In the genomic region with DNA sequence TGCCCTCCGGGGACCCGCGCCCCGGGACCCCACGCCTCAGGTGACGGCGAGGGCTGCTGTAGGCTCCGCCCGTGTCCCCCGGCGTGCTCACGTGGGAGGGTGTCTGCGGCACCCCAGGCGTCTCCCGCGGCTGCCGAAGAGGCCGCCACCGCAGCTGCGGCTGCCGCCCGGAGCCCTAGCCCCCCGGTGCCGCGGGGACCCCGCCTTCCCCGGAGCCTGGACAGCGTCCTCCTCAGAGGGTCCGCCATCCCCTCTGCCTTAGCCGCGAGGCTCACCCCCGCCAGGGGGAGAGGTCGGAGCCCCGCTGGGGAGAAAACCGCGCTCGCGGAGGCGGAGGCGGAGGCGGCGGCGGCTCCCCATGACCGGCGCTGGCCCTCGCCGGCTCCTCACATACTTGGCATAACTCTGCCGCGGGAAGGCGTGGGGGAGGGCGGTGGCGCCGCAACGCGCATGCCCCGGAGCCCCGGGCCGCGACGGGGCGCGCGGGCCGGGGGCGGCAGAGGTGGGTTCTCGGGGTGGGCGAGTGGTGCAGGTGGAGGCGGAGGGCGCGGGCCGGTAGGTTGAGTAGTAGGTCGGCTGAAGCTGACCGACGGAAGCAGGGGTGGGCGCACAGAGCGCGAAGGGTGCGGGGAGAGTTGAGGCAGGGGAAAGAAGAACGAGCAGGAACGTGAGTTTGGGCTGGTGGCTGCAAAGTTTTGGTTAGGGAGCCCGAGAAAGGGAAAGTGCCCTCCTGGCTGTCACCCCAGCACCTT, we compare ENCODE assay signal across 8 cellular contexts. TPM values are rescaled to one million over a fixed set of nuclear protein-coding genes. Genes with fewer than 3 reads are reported as not detected.
DNase-seq lines count a peak whose midpoint lies in the region; ATAC-seq, FAIRE-seq and TF ChIP-seq lines count a peak whose summit lies in the region.

No MANE protein-coding gene starts in this region.

- TF ChIP-seq EP300 in GM12878 (IDR thresholded peaks at IDR 0.05; ENCODE audit: borderline replicate concordance in 1 of 2, control insufficient read depth in 1 of 2, low read depth in 2 of 2, low read length in 2 of 2): no peak

- FAIRE-seq in GM12878 (lab: Jason Lieb, UNC): no peak

- peaks cover 4% of the 10 kb centered on the region for H3K79me2 ChIP-seq in GM12878 (ENCODE audit: control insufficient read depth, insufficient read depth, low read length)

- peak overlapping the region; percentile 78 for H3K4me3 ChIP-seq in GM12878
- H3K4me3 ChIP-seq in iPS-11a (ENCODE audit: low read depth, low read length): peak overlapping the region; percentile 82
- H3K4me3 ChIP-seq in skeletal muscle satellite cell (ENCODE audit: low read length): peak overlapping the region; percentile 93

- RAD21 ChIA-PET in GM12878 (lab: Charles Lee; ENCODE audit: unreplicated experiment): no interaction called here

- CTCF ChIA-PET in GM12878 (lab: Yijun Ruan, JAX): no interaction called here

- POLR2A ChIA-PET in GM12878 (lab: Charles Lee): no interaction called here

- no peak for TF ChIP-seq CTCF in GM12878 (IDR thresholded peaks at IDR 0.05 in 2 of 3, conservative IDR thresholded peaks at IDR 0.05 in 1 of 3; ENCODE audit: control insufficient read depth in 2 of 3, extremely low read depth in 1 of 3, insufficient read depth in 1 of 3, low read depth in 3 of 3, low read length in 3 of 3)

- H3K4me1 ChIP-seq in GM12878 (ENCODE audit: control insufficient read depth, insufficient read depth, low read length) (no peaks in the 10 kb centered on the region), skeletal muscle satellite cell (ENCODE audit: control insufficient read depth, insufficient read depth, low read length) (peaks cover 38% of the 10 kb centered on the region)

- H3K9me3 ChIP-seq in GM12878 (replicated peaks; ENCODE audit: control insufficient read depth, insufficient read depth, low read length) (no peaks in the 10 kb centered on the region), skeletal muscle satellite cell (replicated peaks; ENCODE audit: low read length) (no peaks in the 10 kb centered on the region)

- SMC1A ChIA-PET in GM12878 (lab: Charles Lee; ENCODE audit: uncharacterized antibody, unreplicated experiment): interaction anchor here (1.0 kb wide), 1 partner anchor 16 kb away, joined by 3 read pairs; no protein-coding TSS in a partner anchor

- TF ChIP-seq RAD21 in GM12878 (IDR thresholded peaks at IDR 0.05; ENCODE audit: insufficient read depth, low read depth, low read length): no peak

- peaks cover 0 to 3% of the 10 kb centered on the region in 2 experiments; a peak in 3 of 4 replicates for H3K27me3 ChIP-seq in GM12878 (replicated peaks in 1 of 2; ENCODE audit: control insufficient read depth in 2 of 2, insufficient read depth in 2 of 2, low read length in 1 of 2)
- H3K27me3 ChIP-seq in skeletal muscle satellite cell (ENCODE audit: control insufficient read depth, insufficient read depth, low read length): no peaks in the 10 kb centered on the region

- ATAC-seq in GM21447 (IDR thresholded peaks at IDR 0.05; ENCODE audit: unreplicated experiment): peak; percentile 54
- ATAC-seq in GM12878: peak; percentile 73

- H3K27ac ChIP-seq in GM12878 (ENCODE audit: control insufficient read depth, insufficient read depth): peak overlapping the region; percentile 52

- in situ Hi-C loops in GM12878 (cut with MboI): no loop called here

- H3K4me2 ChIP-seq in GM12878 (ENCODE audit: control insufficient read depth, insufficient read depth) (peak overlapping the region; percentile 95), skeletal muscle satellite cell (ENCODE audit: low read length) (peak overlapping the region; percentile 97)

- H3K36me3 ChIP-seq in GM12878 (ENCODE audit: control insufficient read depth in 2 of 2, insufficient read depth in 2 of 2, low read length in 1 of 2) (no peaks in the 10 kb centered on the region), skeletal muscle satellite cell (ENCODE audit: insufficient read depth, low read length) (no peaks in the 10 kb centered on the region)

- peak overlapping the region; percentile 51 for H3K9ac ChIP-seq in GM12878 (ENCODE audit: control insufficient read depth, insufficient read depth, low read length)
- H3K9ac ChIP-seq in skeletal muscle satellite cell (ENCODE audit: low read depth, low read length): peak overlapping the region; percentile 92

- H4K20me1 ChIP-seq in GM12878 (ENCODE audit: control insufficient read depth, insufficient read depth): no peaks in the 10 kb centered on the region

- BruUV-seq in GM12878 (replicated peaks; lab: Mats Ljungman, UMichigan): no TSS peak

- peak overlapping the region; percentile 87 for H2AFZ ChIP-seq in GM12878 (ENCODE audit: control insufficient read depth, low read depth, low read length)

- DNase-seq in D341Med (ENCODE audit: low spot score) (peak; percentile 88), HUDEP-2 (lab: John Stamatoyannopoulos, UW; ENCODE audit: unreplicated experiment in 76 of 76) (peak in 47 of 76 experiments; percentile 6 to 63 (median 37)), T-helper 22 cell (ENCODE audit: low read depth) (peak; percentile 59), GM12878 (ENCODE audit: low read depth, low spot score) (no peak), NOMO-1 treated with dmso at 0.1 percent for 144 hours (lab: John Stamatoyannopoulos, UW; ENCODE audit: unreplicated experiment) (no peak)

- peak; percentile 44 for TF ChIP-seq POLR2A in GM12878 (IDR thresholded peaks at IDR 0.05; ENCODE audit: low read depth, low read length)

- intact Hi-C loops in GM12878 (cut with micrococcal nuclease; ENCODE audit: unreplicated experiment): loop anchor here (5.0 kb wide), 1 partner anchor 51 kb away; no protein-coding TSS in a partner anchor

- WGBS in GM12878 (ENCODE audit: insufficient coverage, insufficient replicate concordance, low lambda C conversion rate, missing lambda C conversion rate): 2% methylated on average over 81 of the region's 81 CpGs

TF ChIP-seq in GM12878, 131 proteins besides CTCF, POLR2A, EP300 and RAD21 (continues in another document):
- TF ChIP-seq NRF1 (conservative IDR thresholded peaks at IDR 0.05; ENCODE audit: low read depth, low read length): 0 out of 2 replicates have a peak, but pooled peaks have one; percentile 13
- TF ChIP-seq IRF4 (IDR thresholded peaks at IDR 0.05; ENCODE audit: low read depth, low read length): no peak
- no peak for TF ChIP-seq ZZZ3 (IDR thresholded peaks at IDR 0.05; ENCODE audit: control insufficient read depth, insufficient read length, low read depth)
- 0 out of 2 replicates have a peak, but pooled peaks have one; percentile 18 for TF ChIP-seq DPF2 (IDR thresholded peaks at IDR 0.05)

RNA-seq across cellular contexts. Expression of a gene that starts 0.7 kb away (rescaled TPM):
- 0.15 TPM in 1 of 2 replicates, not detected in the other for total RNA-seq in GM12878 (2013; cell fraction: nucleolus; rRNA removed)
- total RNA-seq in GM12878 (2014; rRNA removed) (2.6 and 3.6 TPM in 2 replicates), GM12878 (2014; rRNA removed; fragmentation: Illumina TruSeq; extraction: Trizol) (4.1 and 4.6 TPM in 2 replicates), GM12878 (2021) (3.3 and 3.8 TPM in 2 replicates)
- polyA plus RNA-seq in GM12878 (2011; ENCODE audit: low read depth): 0.26 TPM
- polyA plus RNA-seq in GM12878 (2011; rRNA removed) (0.03 TPM in 1 of 2 replicates, not detected in the other), GM12878 (2014; fragmentation: Illumina TruSeq; extraction: Trizol) (1.8 and 2.5 TPM in 2 replicates), GM12878 (2014; fragmentation: Nextera tagmentation; extraction: Ambion mirVana) (under 1 TPM; 0.37 to 0.50 TPM), GM12878 (2014; rRNA removed) (1.2 and 1.3 TPM in 2 replicates), GM12878 (2016; fragmentation: Nextera tagmentation; extraction: Ambion mirVana) (1 to 10 TPM; 1.1 to 1.8 TPM)
- not detected in 2 replicates for polyA plus RNA-seq in GM12878 (2011; cell fraction: cytosol; rRNA removed)
- not detected in 2 replicates for polyA plus RNA-seq in GM12878 (2011; cell fraction: nucleus; rRNA removed)
- polyA plus RNA-seq in GM12878 (2012): 0.55 and 0.86 TPM in 2 replicates
- polyA minus RNA-seq in GM12878 (2011; rRNA and poly(A)+ RNA removed): not detected in 2 replicates
- not detected in 2 replicates for polyA minus RNA-seq in GM12878 (2011; cell fraction: cytosol; rRNA and poly(A)+ RNA removed)
- polyA minus RNA-seq in GM12878 (2011; cell fraction: nucleus; rRNA and poly(A)+ RNA removed): 0.19 TPM in 1 of 2 replicates, not detected in the other
- total RNA-seq in skeletal muscle satellite cell (2012; rRNA removed): 2.2 and 3.0 TPM in 2 replicates

RNA-seq across cellular contexts. Expression of a gene that starts 57.9 kb away (rescaled TPM):
- total RNA-seq in GM12878 (2013; cell fraction: nucleolus; rRNA removed): 27.3 and 46.0 TPM in 2 replicates
- 20.4 and 26.8 TPM in 2 replicates for total RNA-seq in GM12878 (2014; rRNA removed)
- 16.4 and 16.6 TPM in 2 replicates for total RNA-seq in GM12878 (2014; rRNA removed; fragmentation: Illumina TruSeq; extraction: Trizol)
- total RNA-seq in GM12878 (2021): 13.8 and 16.8 TPM in 2 replicates
- polyA plus RNA-seq in GM12878 (2011; ENCODE audit: low read depth): 8.3 TPM
- 22.9 and 34.8 TPM in 2 replicates for polyA plus RNA-seq in GM12878 (2011; rRNA removed)
- polyA plus RNA-seq in GM12878 (2011; cell fraction: cytosol; rRNA removed): 15.5 and 23.5 TPM in 2 replicates
- 29.2 and 30.7 TPM in 2 replicates for polyA plus RNA-seq in GM12878 (2011; cell fraction: nucleus; rRNA removed)
- polyA plus RNA-seq in GM12878 (2012): 18.7 and 19.6 TPM in 2 replicates
- polyA plus RNA-seq in GM12878 (2014; fragmentation: Illumina TruSeq; extraction: Trizol): 12.8 and 15.1 TPM in 2 replicates
- polyA plus RNA-seq in GM12878 (2014; fragmentation: Nextera tagmentation; extraction: Ambion mirVana): 10 to 100 TPM in 1 of 2 experiments, 1 to 10 TPM in 1; 9.4 to 17.1 TPM
- polyA plus RNA-seq in GM12878 (2014; rRNA removed): 18.1 and 27.3 TPM in 2 replicates
- 10 to 100 TPM; 37.6 to 39.5 TPM for polyA plus RNA-seq in GM12878 (2016; fragmentation: Nextera tagmentation; extraction: Ambion mirVana)
- polyA minus RNA-seq in GM12878 (2011; rRNA and poly(A)+ RNA removed): 6.2 and 15.9 TPM in 2 replicates
- polyA minus RNA-seq in GM12878 (2011; cell fraction: cytosol; rRNA and poly(A)+ RNA removed): 5.6 and 14.2 TPM in 2 replicates
- 10.6 and 15.5 TPM in 2 replicates for polyA minus RNA-seq in GM12878 (2011; cell fraction: nucleus; rRNA and poly(A)+ RNA removed)
- 8.9 and 12.9 TPM in 2 replicates for total RNA-seq in skeletal muscle satellite cell (2012; rRNA removed)

Comparison
In these comparisons a context has a peak if more than half of its experiments do, and no peak if none do; other contexts are left out.
1. DNase-seq: peak in D341Med (single experiment), HUDEP-2 (47 of 76) and T-helper 22 cell (single experiment); none in GM12878 (single experiment) and NOMO-1 treated with dmso at 0.1 percent for 144 hours (single experiment).
2. Peak in every context shown above with its lines, with median percentiles within 50 percentile points of each other: H3K4me3 ChIP-seq.